Comparison of ENCODE assay signal across 22 cellular contexts in genomic region chr1:78549366-78549765, GRCh38. TPM values are rescaled to one million over a fixed set of nuclear protein-coding genes. Genes with fewer than 3 reads are reported as not detected.
"Had no signal": no experiment of that assay in that cellular context is flagged by ENCODE, and none has a peak within 500 bp of the region (broad histone marks: within the 10 kb centered on the region; RNA-seq: fewer than 3 reads in every experiment).

No MANE protein-coding gene starts in this region.

- H3K9me3 ChIP-seq: gastrocnemius medialis had no signal

- H3K4me1 Mint-ChIP-seq: mesothelial cell of epicardium; naive B cell; naive thymus-derived CD8-positive, alpha-beta T cell had no signal

- H3K36me3 Mint-ChIP-seq: mesothelial cell of epicardium, naive B cell had no signal

- H3K36me3 ChIP-seq: esophagus muscularis mucosa, gastrocnemius medialis, heart right ventricle, left lung, lower lobe of right lung had no signal

- H3K27ac ChIP-seq: coronary artery, dorsolateral prefrontal cortex, esophagus muscularis mucosa, gastrocnemius medialis, heart right ventricle, left lung, lower lobe of right lung had no signal

- H3K27me3 Mint-ChIP-seq: naive B cell had no signal

- H3K4me3 ChIP-seq: coronary artery, dorsolateral prefrontal cortex, esophagus muscularis mucosa, gastrocnemius medialis, heart right ventricle, left lung, lower lobe of right lung, mucosa of descending colon had no signal

- H3K27me3 ChIP-seq: esophagus muscularis mucosa, gastrocnemius medialis, left lung had no signal

- H3K4me3 Mint-ChIP-seq: mesothelial cell of epicardium; naive B cell; naive thymus-derived CD8-positive, alpha-beta T cell had no signal

- H3K27ac Mint-ChIP-seq: mesothelial cell of epicardium; naive B cell; naive thymus-derived CD8-positive, alpha-beta T cell had no signal

- DNase-seq: dermis blood vessel endothelial cell; dorsolateral prefrontal cortex; effector CD4-positive, alpha-beta T cell; effector memory CD4-positive, alpha-beta T cell; foreskin fibroblast; foreskin melanocyte; gastrocnemius medialis; glutamatergic neuron; head of caudate nucleus; heart right ventricle; hippocampal formation; left cardiac atrium; left lung; left ventricle myocardium superior; lower lobe of right lung; mesenchymal stem cell; mucosa of descending colon; naive B cell; naive thymus-derived CD8-positive, alpha-beta T cell had no signal

RNA-seq across cellular contexts. Expression of gene PTGFR, which starts 58.6 kb away (rescaled TPM):
- total RNA-seq: naive thymus-derived CD8-positive, alpha-beta T cell had no signal
